Comparison of ENCODE assay signal across 8 cellular contexts in the genomic region with DNA sequence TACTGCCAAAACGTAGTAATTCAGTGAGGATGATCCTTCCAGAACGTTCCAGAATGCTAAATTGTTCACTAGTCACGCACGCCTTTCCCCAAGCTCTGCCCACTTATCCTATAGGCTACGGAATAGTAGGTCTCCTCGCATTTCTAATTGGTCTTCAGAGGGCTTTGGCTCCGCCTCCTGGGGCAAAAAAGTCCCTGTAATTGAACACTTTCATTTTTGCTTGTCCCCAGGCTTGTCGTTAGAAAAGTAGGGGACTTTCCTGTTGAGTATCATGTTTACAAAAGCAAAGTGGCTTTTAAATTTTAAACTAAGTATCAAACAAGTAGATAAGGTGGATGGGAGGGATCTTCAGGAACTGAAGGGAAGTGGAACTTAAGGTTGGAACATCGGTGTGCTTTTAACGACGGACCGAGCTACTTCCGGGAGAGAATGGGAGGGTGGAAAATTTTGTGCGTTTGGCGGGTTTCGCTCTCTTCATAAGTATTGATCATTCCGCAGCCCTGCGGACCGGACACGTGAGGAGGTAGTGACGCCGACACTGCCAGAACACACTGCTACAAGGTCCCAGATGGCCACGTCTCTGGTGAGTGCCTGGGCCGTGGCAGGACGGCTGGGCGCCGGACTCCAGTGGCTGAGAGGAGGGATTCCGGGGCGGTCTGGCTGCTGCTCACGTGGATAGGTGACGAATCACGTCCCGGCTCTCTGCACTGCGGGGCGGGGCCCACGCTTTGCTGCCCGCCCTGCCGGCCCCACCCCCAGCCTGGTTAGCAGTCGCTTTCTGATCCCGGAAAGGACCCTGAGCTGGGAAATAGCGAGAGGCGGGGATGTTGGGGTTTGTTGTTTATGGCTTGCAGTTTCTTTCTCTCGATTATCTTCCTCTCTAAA. TPM values are rescaled to one million over a fixed set of nuclear protein-coding genes. Genes with fewer than 3 reads are reported as not detected.
DNase-seq lines count a peak whose midpoint lies in the region; ATAC-seq, FAIRE-seq and TF ChIP-seq lines count a peak whose summit lies in the region.

A gene (plus strand): TSS at position 406 of the 885 bp plus-strand sequence. CDS start 163 bp downstream, at position 569.

- no peaks in the 10 kb centered on the region for H3K36me3 ChIP-seq in MM.1S (replicated peaks; ENCODE audit: insufficient read depth, low read length)

- DNase-seq in HCEC 1CT (peak; percentile 88), MM.1S (peak; percentile 97), SHP77 treated with DMSO at 0.1 percent for 48 hours (lab: John Stamatoyannopoulos, UW) (peak; percentile 75), fibroblast of the aortic adventitia (ENCODE audit: low read depth) (peak; percentile 95)
- DNase-seq in activated effector memory CD4-positive, alpha-beta T cell treated with anti-CD3 and anti-CD28 coated beads, Interleukin-2, amount 50 U/mL, for 16 hours, result peak; percentile 94
- DNase-seq in stimulated activated naive CD8-positive, alpha-beta T cell treated with anti-CD3 and anti-CD28 coated beads, Interleukin-15, Interleukin-2, amounts not matched to agents 100 U/mL and 50 U/mL, for 24 hours, result peak; percentile 83

- H3K4me2 ChIP-seq in MM.1S (ENCODE audit: low read depth, low read length), result peak within 1 kb of the TSS; percentile 62

- peak; percentile 99 for ATAC-seq in stimulated activated naive CD8-positive, alpha-beta T cell treated with anti-CD3 and anti-CD28 coated beads, Interleukin-15, Interleukin-2, amounts not matched to agents 100 U/mL and 50 U/mL, for 24 hours

- no peaks in the 10 kb centered on the region for H3K4me1 ChIP-seq in MM.1S (ENCODE audit: low read length)

- H3K27ac Mint-ChIP-seq in nephron, result peak within 1 kb of the TSS; percentile 96 to 100 (median 99)

- H4K20me1 ChIP-seq in MM.1S (ENCODE audit: insufficient read depth, low read length), result no peaks in the 10 kb centered on the region

- H3K9me3 Mint-ChIP-seq in nephron, result no peaks in the 10 kb centered on the region

- no peaks in the 10 kb centered on the region for H3K9me3 ChIP-seq in MM.1S (replicated peaks; ENCODE audit: insufficient read depth, low read length)

- H3F3A ChIP-seq in MM.1S (ENCODE audit: insufficient read depth, low read length), result peaks cover 8% of the 10 kb centered on the region

- H2AFZ ChIP-seq in MM.1S (ENCODE audit: low read length), result peak within 1 kb of the TSS; percentile 87

- no peaks in the 10 kb centered on the region for H3K79me2 ChIP-seq in MM.1S (ENCODE audit: low read length)

- no peaks in the 10 kb centered on the region for H3K9me2 ChIP-seq in MM.1S (replicated peaks; ENCODE audit: insufficient read depth, low read length)

- no peaks in the 10 kb centered on the region for H3K27me3 ChIP-seq in MM.1S (replicated peaks; ENCODE audit: insufficient read depth, low read length)

- H3K4me1 Mint-ChIP-seq in nephron, result peaks cover 6% of the 10 kb centered on the region

- peak within 1 kb of the TSS; percentile 84 for H3K9ac ChIP-seq in MM.1S (ENCODE audit: low read length)

- peaks cover 22% of the 10 kb centered on the region for H3K27me3 Mint-ChIP-seq in nephron (ENCODE audit: low read depth)

- peak; percentile 94 for FAIRE-seq in G401.6 (lab: Jason Lieb, UNC)

- peak within 1 kb of the TSS; percentile 90 for H3K27ac ChIP-seq in MM.1S (ENCODE audit: low read length)

- H3K4me3 ChIP-seq in MM.1S (ENCODE audit: low read length) (peak within 1 kb of the TSS; percentile 85), fibroblast of the aortic adventitia (ENCODE audit: low read depth, low read length) (peak within 1 kb of the TSS; percentile 74)

- H3K36me3 Mint-ChIP-seq in nephron (ENCODE audit: low read depth), result no peaks in the 10 kb centered on the region

- TF ChIP-seq CTCF in MM.1S (IDR thresholded peaks at IDR 0.05; ENCODE audit: low read length) (no peak), fibroblast of the aortic adventitia (IDR thresholded peaks at IDR 0.05; ENCODE audit: insufficient read depth, low read length) (no peak), nephron (IDR thresholded peaks at IDR 0.05; ENCODE audit: unreplicated experiment in 3 of 3) (no peak)

- H3K4me3 Mint-ChIP-seq in nephron, result peak within 1 kb of the TSS; percentile 94

RNA-seq across cellular contexts. Expression of the gene that starts here (rescaled TPM):
- 6.7 and 24.3 TPM in 2 replicates for total RNA-seq in fibroblast of the aortic adventitia (ENCODE audit: low replicate concordance)

Comparison
In these comparisons a context has a peak if more than half of its experiments do, and no peak if none do; other contexts are left out.
1. Peak in every context shown above with its lines: DNase-seq, ATAC-seq, H3K4me3 ChIP-seq and H3K27ac ChIP-seq.